In genomic region chr2:142012797-142013196, GRCh38 we compare ENCODE assay signal across 35 cellular contexts.
"Had no signal": no experiment of that assay in that cellular context is flagged by ENCODE, and none has a peak within 500 bp of the region (broad histone marks: within the 10 kb centered on the region; RNA-seq: fewer than 3 reads in every experiment).

No MANE protein-coding gene starts in this region.

- H3K27me3 ChIP-seq: MG63 had no signal

- H3K9ac ChIP-seq: KMS-11 had no signal

- H3K27ac ChIP-seq: KMS-11 had no signal

- H3K36me3 ChIP-seq: MG63 had no signal

- H3K9me3 ChIP-seq: MG63 had no signal

- DNase-seq: Karpas-422, Kasumi-1, MG63, MM.1S, MV-4-11, NCI-H1048, NCI-H1092, NCI-H1092 treated with DMSO at 0.1 percent for 48 hours, NCI-H1105, NCI-H1105 treated with DMSO at 0.1 percent for 48 hours, NCI-H1417, NCI-H1417 treated with DMSO at 0.1 percent for 48 hours, NCI-H1436, NCI-H1436 treated with DMSO at 0.1 percent for 48 hours, NCI-H146, NCI-H1694, NCI-H1694 treated with DMSO at 0.1 percent for 48 hours, NCI-H187, NCI-H187 treated with DMSO at 0.1 percent for 48 hours, NCI-H1930, NCI-H2029, NCI-H2029 treated with DMSO at 0.1 percent for 48 hours, NCI-H2081, NCI-H2081 treated with DMSO at 0.1 percent for 48 hours, NCI-H2107, NCI-H2171, NCI-H2171 treated with DMSO at 0.1 percent for 48 hours, NCI-H2227 treated with DMSO at 0.1 percent for 48 hours, NCI-H226, NCI-H345, NCI-H446, NCI-H446 treated with DMSO at 0.1 percent for 48 hours, NCI-H510A, NCI-H510A treated with DMSO at 0.1 percent for 48 hours had no signal

- H3K4me3 ChIP-seq: MG63 had no signal

- H3K4me2 ChIP-seq: KMS-11 had no signal
